Comparison of ENCODE assay signal across 8 cellular contexts in genomic region chr6:42880871-42881270, GRCh38. TPM values are rescaled to one million over a fixed set of nuclear protein-coding genes. Genes with fewer than 3 reads are reported as not detected.
DNase-seq lines count a peak whose midpoint lies in the region; ATAC-seq and TF ChIP-seq lines count a peak whose summit lies in the region.
"Not testable (repeated sequence)": the region's sequence is repeated elsewhere in the genome, so short reads cannot be mapped to it uniquely, and the experiment has no call there.

No MANE protein-coding gene starts in this region.

- H3K27me3 Mint-ChIP-seq in Caco-2 (ENCODE audit: insufficient read depth, unreplicated experiment); T-helper 17 cell; osteocyte (ENCODE audit: unreplicated experiment): not testable (repeated sequence)

- H3K9ac ChIP-seq in Karpas-422 (ENCODE audit: low read length), result peak overlapping the region; percentile 97

- WGBS in adrenal gland, 4 donors, result 77 to 89% (median 82%) methylated on average over 12 of the region's 12 CpGs
- 90% methylated on average over 12 of the region's 12 CpGs for WGBS in thymus

- peak overlapping the region; percentile 75 for H3K4me3 ChIP-seq in Caco-2 (ENCODE audit: low read depth, low read length)
- H3K4me3 ChIP-seq in Karpas-422 (ENCODE audit: low read length), result peak overlapping the region; percentile 96
- H3K4me3 ChIP-seq in adrenal gland, result peak overlapping the region in 2 of 4 donors; percentile 82 to 85
- peak overlapping the region; percentile 99 for H3K4me3 ChIP-seq in epithelial cell of esophagus (ENCODE audit: low read length)
- H3K4me3 ChIP-seq in kidney epithelial cell (ENCODE audit: low read depth, low read length), result peak overlapping the region; percentile 82
- peak overlapping the region; percentile 75 for H3K4me3 ChIP-seq in thymus (ENCODE audit: low read length)

- not testable (repeated sequence) for ATAC-seq in T-helper 17 cell

- H3K9me3 ChIP-seq in Caco-2; Karpas-422 (ENCODE audit: low read length); T-helper 17 cell (ENCODE audit: control insufficient read depth, low read length, poor library complexity, severe bottlenecking); adrenal gland (replicated peaks in 1 of 3); thymus (ENCODE audit: control insufficient read depth): not testable (repeated sequence)

- H3K36me3 Mint-ChIP-seq in Caco-2 (ENCODE audit: insufficient read depth, unreplicated experiment) (peaks cover 56% of the 10 kb centered on the region), osteocyte (ENCODE audit: unreplicated experiment) (peaks cover 19% of the 10 kb centered on the region)
- not testable (repeated sequence) for H3K36me3 Mint-ChIP-seq in T-helper 17 cell (ENCODE audit: low read depth)

- H3K27ac Mint-ChIP-seq in Caco-2 (ENCODE audit: unreplicated experiment), result peak overlapping the region; percentile 100
- peak overlapping the region; percentile 100 for H3K27ac Mint-ChIP-seq in T-helper 17 cell
- H3K27ac Mint-ChIP-seq in osteocyte (ENCODE audit: unreplicated experiment), result peak overlapping the region; percentile 100

- not testable (repeated sequence) for H3K4me1 ChIP-seq in Caco-2; thymus (ENCODE audit: control insufficient read depth, insufficient read depth, low read length)
- H3K4me1 ChIP-seq in Karpas-422 (ENCODE audit: low read length) (peaks cover 36% of the 10 kb centered on the region), adrenal gland (replicated peaks in 1 of 2) (peaks cover 17 to 26% of the 10 kb centered on the region in 2 donors)

- not testable (repeated sequence) for H3K4me1 Mint-ChIP-seq in Caco-2 (ENCODE audit: low read depth, unreplicated experiment)
- H3K4me1 Mint-ChIP-seq in T-helper 17 cell (peaks cover 15% of the 10 kb centered on the region), osteocyte (ENCODE audit: unreplicated experiment) (peaks cover 20% of the 10 kb centered on the region)

- not testable (repeated sequence) for H3K27me3 ChIP-seq in Caco-2 (replicated peaks; ENCODE audit: control insufficient read depth, insufficient read depth, low read length); Karpas-422 (ENCODE audit: low read length); adrenal gland; kidney epithelial cell (ENCODE audit: control insufficient read depth, insufficient read depth, low read length); thymus (ENCODE audit: control insufficient read depth, insufficient read depth)

- not testable (repeated sequence) for DNase-seq in Caco-2; T-helper 17 cell; adrenal gland; epithelial cell of esophagus (ENCODE audit: low read depth); kidney epithelial cell (ENCODE audit: low read depth); osteocyte (ENCODE audit: extremely low spot score, unreplicated experiment)
- DNase-seq in Karpas-422, result peak; percentile 52

- H3K27ac ChIP-seq in Karpas-422 (ENCODE audit: low read length) (peak overlapping the region; percentile 88), adrenal gland (peak overlapping the region in 3 of 5 donors; percentile 90 to 94 (median 93))
- H3K27ac ChIP-seq in thymus (ENCODE audit: low read depth), result not testable (repeated sequence)

- H3K79me2 ChIP-seq in Karpas-422 (ENCODE audit: low read length), result peaks cover 59% of the 10 kb centered on the region

- not testable (repeated sequence) for TF ChIP-seq POLR2A in adrenal gland (IDR thresholded peaks at IDR 0.05)

- TF ChIP-seq CTCF in Caco-2 (IDR thresholded peaks at IDR 0.05; ENCODE audit: insufficient read depth in 1 of 2, low read depth in 1 of 2, low read length in 1 of 2, severe bottlenecking in 1 of 2, unreplicated experiment in 1 of 2); adrenal gland (IDR thresholded peaks at IDR 0.05); epithelial cell of esophagus (IDR thresholded peaks at IDR 0.05; ENCODE audit: insufficient read depth, low read depth, low read length, missing control alignments); kidney epithelial cell (IDR thresholded peaks at IDR 0.05; ENCODE audit: insufficient read depth, low read length, poor library complexity, severe bottlenecking); osteocyte (IDR thresholded peaks at IDR 0.05): not testable (repeated sequence)

- not testable (repeated sequence) for H2AFZ ChIP-seq in Karpas-422 (ENCODE audit: low read length)

- intact Hi-C loops in Caco-2 (cut with micrococcal nuclease; ENCODE audit: unreplicated experiment); adrenal gland (cut with DNase I): not testable (repeated sequence)

- peak overlapping the region; percentile 91 for H3K4me2 ChIP-seq in Karpas-422 (ENCODE audit: low read depth, low read length, poor library complexity, severe bottlenecking)

- H4K20me1 ChIP-seq in Karpas-422 (ENCODE audit: insufficient read depth, low read depth, low read length), result not testable (repeated sequence)

- not testable (repeated sequence) for H3K9me2 ChIP-seq in Karpas-422 (replicated peaks; ENCODE audit: insufficient read depth, low read length)

- BruUV-seq in Caco-2 (replicated peaks; lab: Mats Ljungman, UMichigan), result not testable (repeated sequence)

- H3K4me3 Mint-ChIP-seq in Caco-2 (ENCODE audit: unreplicated experiment) (peak overlapping the region; percentile 94), T-helper 17 cell (peak overlapping the region; percentile 100), osteocyte (ENCODE audit: unreplicated experiment) (peak overlapping the region; percentile 100)

- H3K9me3 Mint-ChIP-seq in Caco-2 (ENCODE audit: unreplicated experiment); osteocyte (ENCODE audit: unreplicated experiment): not testable (repeated sequence)

- not testable (repeated sequence) for H3K36me3 ChIP-seq in Caco-2 (ENCODE audit: control insufficient read depth, insufficient read depth, low read length); kidney epithelial cell (ENCODE audit: control insufficient read depth, insufficient read depth, low read length)
- H3K36me3 ChIP-seq in Karpas-422 (ENCODE audit: insufficient read depth, low read length) (peaks cover 39% of the 10 kb centered on the region), adrenal gland (replicated peaks in 1 of 2) (peaks cover 0 to 43% of the 10 kb centered on the region in 2 donors), thymus (ENCODE audit: control insufficient read depth, insufficient read depth) (peaks cover 32% of the 10 kb centered on the region)

- CTCF ChIA-PET in Caco-2 (lab: Charles Lee), result not testable (repeated sequence)

- POLR2A ChIA-PET in Caco-2 (lab: Charles Lee), result not testable (repeated sequence)

RNA-seq across cellular contexts. Expression of gene RPL7L1, which starts 1.5 kb away (rescaled TPM):
- total RNA-seq in Caco-2 (2022) (103 and 110 TPM in 2 replicates), T-helper 17 cell (10 to 100 TPM; 61.7 to 73.9 TPM), adrenal gland (100 to 1,000 TPM in 2 of 8 donors, 10 to 100 TPM in 6; 90.2 to 130 (median 94.1) TPM), kidney epithelial cell (107 and 113 TPM in 2 replicates), osteocyte (77.4 and 80.5 TPM in 2 replicates)
- total RNA-seq in Karpas-422 (2014; rRNA removed; shearing (Covaris generic); ENCODE audit: low replicate concordance), result 97.6 and 104 TPM in 2 replicates
- polyA plus RNA-seq in adrenal gland (100 to 1,000 TPM in 1 of 3 donors, 10 to 100 TPM in 2; 33.3 to 106 (median 47.2) TPM), thymus (59.5 TPM)

RNA-seq across cellular contexts. Expression of gene PTCRA, which starts 35.0 kb away (rescaled TPM):
- total RNA-seq in Caco-2 (2022) (not detected in 2 replicates), T-helper 17 cell (10 to 100 TPM in 1 of 2 donors, 1 to 10 TPM in 1; 1.8 to 35.0 TPM), adrenal gland (under 1 TPM in 1 of 8 donors, not detected in 7; 0.34 TPM), kidney epithelial cell (not detected in 2 replicates), osteocyte (not detected in 2 replicates)
- total RNA-seq in Karpas-422 (2014; rRNA removed; shearing (Covaris generic); ENCODE audit: low replicate concordance), result not detected in 2 replicates
- polyA plus RNA-seq in adrenal gland (not detected), thymus (13.4 TPM)

RNA-seq across cellular contexts. Expression of gene CNPY3, which starts 48.4 kb away (rescaled TPM):
- total RNA-seq in Caco-2 (2022) (49.2 and 56.1 TPM in 2 replicates), T-helper 17 cell (10 to 100 TPM; 45.7 to 51.9 TPM), adrenal gland (10 to 100 TPM; 26.8 to 59.7 (median 41.3) TPM), kidney epithelial cell (56.5 and 57.8 TPM in 2 replicates), osteocyte (69.0 and 73.6 TPM in 2 replicates)
- 33.7 and 65.4 TPM in 2 replicates for total RNA-seq in Karpas-422 (2014; rRNA removed; shearing (Covaris generic); ENCODE audit: low replicate concordance)
- polyA plus RNA-seq in adrenal gland (10 to 100 TPM; 22.4 to 53.5 (median 48.2) TPM), thymus (59.3 TPM)
